ENCODE assay signal across 11 cellular contexts in genomic region chr2:110858993-110859770, GRCh38.
A peak's percentile ranks its signal among the peaks of the same experiment; 100 is the strongest.
DNase-seq lines count a peak whose midpoint lies in the region; ATAC-seq and TF ChIP-seq lines count a peak whose summit lies in the region.
"Had no signal": no experiment of that assay in that cellular context is flagged by ENCODE, and none has a peak within 500 bp of the region (broad histone marks: within the 10 kb centered on the region; RNA-seq: fewer than 3 reads in every experiment).

No MANE protein-coding gene starts in this region.

- H3K27ac ChIP-seq in CD8-positive, alpha-beta memory T cell (ENCODE audit: low read depth, low read length): no peak overlapping the region
- H3K27ac ChIP-seq in H9 (ENCODE audit: insufficient read length, low read depth, low read length): no peak overlapping the region
- peak overlapping the region; percentile 75 for H3K27ac ChIP-seq in naive thymus-derived CD4-positive, alpha-beta T cell (ENCODE audit: low read depth, low read length)
- H3K27ac ChIP-seq: HL-60 had no signal

- POLR2A ChIA-PET in CD8-positive, alpha-beta memory T cell (lab: Charles Lee): interaction anchor here (1.0 to 1.9 kb wide), 3 partner anchors 46 to 1196 kb away, joined by 3 to 5 read pairs (median 4); partner anchors contain the start of genes BCL2L11 and TMEM87B
- POLR2A ChIA-PET in WTC11 (lab: Charles Lee): no interaction called here
- POLR2A ChIA-PET in naive thymus-derived CD4-positive, alpha-beta T cell (lab: Charles Lee): interaction anchor here (1.0 to 1.5 kb wide), 5 partner anchors 12 to 261 kb away, joined by 3 to 8 read pairs (median 3); partner anchors contain the start of gene BCL2L11

- no peak overlapping the region for H2AFZ ChIP-seq in H9 (ENCODE audit: low read length)

- no peaks in the 10 kb centered on the region for H3K36me3 ChIP-seq in CD8-positive, alpha-beta memory T cell (ENCODE audit: insufficient read depth, low read length)
- no peaks in the 10 kb centered on the region for H3K36me3 ChIP-seq in naive thymus-derived CD4-positive, alpha-beta T cell (ENCODE audit: control insufficient read depth in 2 of 3, insufficient read depth in 3 of 3, low read length in 3 of 3)

- no peaks in the 10 kb centered on the region for H3K27me3 ChIP-seq in CD8-positive, alpha-beta memory T cell (ENCODE audit: insufficient read depth, low read length, poor library complexity, severe bottlenecking)
- no peaks in the 10 kb centered on the region for H3K27me3 ChIP-seq in H9 (ENCODE audit: insufficient read depth, low read length)
- no peaks in the 10 kb centered on the region for H3K27me3 ChIP-seq in naive thymus-derived CD4-positive, alpha-beta T cell (ENCODE audit: control insufficient read depth in 2 of 2, insufficient read depth in 2 of 2, low read length in 2 of 2)

- H2BK12ac ChIP-seq in H9 (ENCODE audit: insufficient read length, low read depth, low read length): no peak overlapping the region

- H3K4ac ChIP-seq in H9 (ENCODE audit: low read depth, low read length): no peak overlapping the region

- H3K4me3 ChIP-seq in CD8-positive, alpha-beta memory T cell (ENCODE audit: low read length): peak overlapping the region; percentile 46
- H3K4me3 ChIP-seq in naive thymus-derived CD4-positive, alpha-beta T cell (ENCODE audit: low read length): peak overlapping the region; percentile 20

- H2BK5ac ChIP-seq in H9 (ENCODE audit: insufficient read length, low read length): no peak overlapping the region

- H2BK120ac ChIP-seq in H9 (ENCODE audit: low read depth, low read length, poor library complexity, severe bottlenecking): no peak overlapping the region

- DNase-seq in CD8-positive, alpha-beta memory T cell: no peak
- DNase-seq in H9 (no peak), WTC11 (ENCODE audit: low spot score) (no peak), NOMO-1 (lab: John Stamatoyannopoulos, UW; ENCODE audit: unreplicated experiment in 2 of 2) (no peak), CD1c-positive myeloid dendritic cell (ENCODE audit: extremely low spot score) (no peak), activated gamma-delta T cell (lab: John Stamatoyannopoulos, UW) (no peak)
- peak in 3 of 9 donors; percentile 2 to 22 (median 21) for DNase-seq in naive thymus-derived CD4-positive, alpha-beta T cell
- DNase-seq in stimulated activated CD4-positive, alpha-beta T cell treated with anti-CD3 and anti-CD28 coated beads, Interleukin-1b, Interleukin-23, amount 100 ng/mL, for 48 hours: no peak
- DNase-seq: HCEC 1CT had no signal

- no peak overlapping the region for H4K8ac ChIP-seq in H9 (replicated peaks; ENCODE audit: insufficient read length, low read depth, low read length)

- H3K27me3 Mint-ChIP-seq in CD8-positive, alpha-beta memory T cell: peaks cover 0 to 3% of the 10 kb centered on the region in 2 donors
- H3K27me3 Mint-ChIP-seq in H9 (ENCODE audit: low read depth) (no peaks in the 10 kb centered on the region; the same call in 1 of the 2 replicates), WTC11 (ENCODE audit: low read depth) (no peaks in the 10 kb centered on the region)
- H3K27me3 Mint-ChIP-seq in naive thymus-derived CD4-positive, alpha-beta T cell: peaks cover 0 to 75% (median 0%) of the 10 kb centered on the region in 5 donors

- H3K56ac ChIP-seq in H9 (ENCODE audit: insufficient read length, low read depth, low read length): no peak overlapping the region

- no peak overlapping the region for H3T11ph ChIP-seq in H9 (ENCODE audit: low read length)

- peak overlapping the region; percentile 12 to 80 (median 71) for H3K4me3 Mint-ChIP-seq in CD8-positive, alpha-beta memory T cell
- H3K4me3 Mint-ChIP-seq in H9 (peak overlapping the region in 1 of 2 experiments; percentile 4; a peak in 1 of 5 replicates), WTC11 (no peak overlapping the region)
- peak overlapping the region; percentile 74 to 86 (median 80) for H3K4me3 Mint-ChIP-seq in naive thymus-derived CD4-positive, alpha-beta T cell

- H3K23ac ChIP-seq in H9 (ENCODE audit: insufficient read length, low read depth, low read length): no peak overlapping the region

- H3K9me3 Mint-ChIP-seq in CD8-positive, alpha-beta memory T cell: no peaks in the 10 kb centered on the region
- H3K9me3 Mint-ChIP-seq in H9: no peaks in the 10 kb centered on the region
- peaks cover 11% of the 10 kb centered on the region; the same call in 1 of the 2 replicates for H3K9me3 Mint-ChIP-seq in WTC11
- H3K9me3 Mint-ChIP-seq in naive thymus-derived CD4-positive, alpha-beta T cell: peaks cover 0 to 4% (median 0%) of the 10 kb centered on the region in 11 donors
- H3K9me3 Mint-ChIP-seq: naive B cell had no signal

- WGBS in H9 (ENCODE audit: extremely low coverage, insufficient read length, low lambda C conversion rate): no CpG with 5 or more reads among the region's 14 CpGs

- intact Hi-C loops in naive thymus-derived CD4-positive, alpha-beta T cell (cut with micrococcal nuclease): loop anchor here (1.0 to 5.0 kb wide), 3 partner anchors 12 to 263 kb away; partner anchors contain the start of gene BCL2L11 (in 1 of the 2)

- no peaks in the 10 kb centered on the region for H3K9me3 ChIP-seq in CD8-positive, alpha-beta memory T cell (ENCODE audit: low read length)
- no peaks in the 10 kb centered on the region for H3K9me3 ChIP-seq in H9 (ENCODE audit: control insufficient read depth, low read depth, low read length)
- H3K9me3 ChIP-seq in naive thymus-derived CD4-positive, alpha-beta T cell (ENCODE audit: control insufficient read depth in 2 of 3, low read length in 3 of 3): no peaks in the 10 kb centered on the region

- no peaks in the 10 kb centered on the region for H3K23me2 ChIP-seq in H9 (ENCODE audit: insufficient read length, low read depth, low read length, poor library complexity, severe bottlenecking)

- no peak overlapping the region for H3K14ac ChIP-seq in H9 (ENCODE audit: insufficient read depth, low read length)

- no peak overlapping the region for H3K18ac ChIP-seq in H9 (ENCODE audit: insufficient read length, low read depth, low read length)

- no peaks in the 10 kb centered on the region for H4K20me1 ChIP-seq in H9 (ENCODE audit: control insufficient read depth, insufficient read depth, insufficient read length)

- ATAC-seq in WTC11: peak; percentile 70
- no peak for ATAC-seq in naive thymus-derived CD4-positive, alpha-beta T cell

- no peak overlapping the region for H2BK15ac ChIP-seq in H9 (ENCODE audit: low read depth, low read length)

- peaks cover 36 to 51% (median 41%) of the 10 kb centered on the region in 3 donors for H3K4me1 Mint-ChIP-seq in CD8-positive, alpha-beta memory T cell
- peaks cover 24 to 44% of the 10 kb centered on the region in 2 experiments for H3K4me1 Mint-ChIP-seq in H9
- peaks cover 36% of the 10 kb centered on the region for H3K4me1 Mint-ChIP-seq in WTC11
- peaks cover 26 to 56% (median 43%) of the 10 kb centered on the region in 7 donors for H3K4me1 Mint-ChIP-seq in naive thymus-derived CD4-positive, alpha-beta T cell

- no peak overlapping the region for H3K4me2 ChIP-seq in H9 (ENCODE audit: insufficient read depth, insufficient read length, low read length)

- no peaks in the 10 kb centered on the region for H3K79me2 ChIP-seq in H9 (ENCODE audit: insufficient read depth, low read length)

- no peaks in the 10 kb centered on the region for H3K79me1 ChIP-seq in H9 (ENCODE audit: insufficient read depth, low read depth, low read length, poor library complexity, severe bottlenecking)

- peaks cover 33% of the 10 kb centered on the region for H3K4me1 ChIP-seq in CD8-positive, alpha-beta memory T cell (ENCODE audit: insufficient read depth, low read length)
- H3K4me1 ChIP-seq in H9 (ENCODE audit: insufficient read depth, low read length): peaks cover 10% of the 10 kb centered on the region; the same call in 1 of the 2 replicates
- H3K4me1 ChIP-seq in naive thymus-derived CD4-positive, alpha-beta T cell (ENCODE audit: control insufficient read depth in 2 of 2, insufficient read depth in 2 of 2, low read length in 2 of 2): peaks cover 25 to 35% of the 10 kb centered on the region in 2 donors

- H2AK5ac ChIP-seq in H9 (ENCODE audit: insufficient read length, low read length): no peak overlapping the region

- H4K5ac ChIP-seq in H9 (ENCODE audit: insufficient read length, low read depth, low read length): no peak overlapping the region

- H3K9ac ChIP-seq in H9 (ENCODE audit: extremely low read depth, insufficient read length, low read length): no peak overlapping the region

- H2BK20ac ChIP-seq in H9 (ENCODE audit: low read depth, low read length, poor library complexity, severe bottlenecking): no peak overlapping the region

- CTCF ChIA-PET in CD8-positive, alpha-beta memory T cell (lab: Charles Lee): interaction anchor here (1.3 to 2.4 kb wide), 6 partner anchors 12 to 258 kb away, joined by 3 to 11 read pairs (median 6); no protein-coding TSS in a partner anchor
- CTCF ChIA-PET in WTC11 (lab: Charles Lee): interaction anchor here (0.6 to 2.3 kb wide), 4 partner anchors 10 to 25 kb away, joined by 3 to 13 read pairs (median 4); no protein-coding TSS in a partner anchor
- CTCF ChIA-PET in naive thymus-derived CD4-positive, alpha-beta T cell (lab: Charles Lee): interaction anchor here (0.9 to 1.8 kb wide), 2 partner anchors 47 to 259 kb away, joined by 3 to 7 read pairs; no protein-coding TSS in a partner anchor

- H3K27ac Mint-ChIP-seq in CD8-positive, alpha-beta memory T cell: peak overlapping the region; percentile 69 to 97 (median 91)
- peak overlapping the region in 2 of 3 experiments; percentile 4 to 58; a peak in 5 of 7 replicates for H3K27ac Mint-ChIP-seq in H9
- H3K27ac Mint-ChIP-seq in WTC11: peak overlapping the region; percentile 65
- H3K27ac Mint-ChIP-seq in naive thymus-derived CD4-positive, alpha-beta T cell: peak overlapping the region; percentile 73 to 94 (median 89)

- no peak overlapping the region for H4K91ac ChIP-seq in H9 (ENCODE audit: insufficient read length, low read depth, low read length)

- TF ChIP-seq CTCF in H9 (conservative IDR thresholded peaks at IDR 0.05): no peak
- TF ChIP-seq CTCF in WTC11 (IDR thresholded peaks at IDR 0.05): no peak

- no peaks in the 10 kb centered on the region for H3K36me3 Mint-ChIP-seq in CD8-positive, alpha-beta memory T cell
- peaks cover 9 to 45% (median 40%) of the 10 kb centered on the region in 3 experiments; a peak in 6 of 7 replicates for H3K36me3 Mint-ChIP-seq in H9 (ENCODE audit: insufficient read depth in 1 of 3, low read depth in 3 of 3)
- H3K36me3 Mint-ChIP-seq in WTC11: peaks cover 11% of the 10 kb centered on the region
- peaks cover 0 to 5% (median 0%) of the 10 kb centered on the region in 5 donors for H3K36me3 Mint-ChIP-seq in naive thymus-derived CD4-positive, alpha-beta T cell
- H3K36me3 Mint-ChIP-seq: naive B cell had no signal

TF ChIP-seq in WTC11, 78 proteins besides CTCF, POLR2A, EP300 and RAD21 (continues in another document):
- no peak for TF ChIP-seq FOXP1 (CRISPR knock-in tag; IDR thresholded peaks at IDR 0.05; ENCODE audit: borderline replicate concordance)

Comparison
In these comparisons a context has a peak if more than half of its experiments do, and no peak if none do; other contexts are left out.
1. H3K27ac Mint-ChIP-seq: peak in every context shown above with its lines; median percentile 91 in CD8-positive, alpha-beta memory T cell; 89 in naive thymus-derived CD4-positive, alpha-beta T cell; 65 in WTC11; 31 in H9.